ENCODE assay signal across 8 cellular contexts in genomic region chr2:160492401-160493226, GRCh38. TPM values are rescaled to one million over a fixed set of nuclear protein-coding genes. Genes with fewer than 3 reads are reported as not detected.
DNase-seq lines count a peak whose midpoint lies in the region; ATAC-seq and TF ChIP-seq lines count a peak whose summit lies in the region.

No MANE protein-coding gene starts in this region.

- H3K9me3 ChIP-seq in Panc1 (ENCODE audit: control insufficient read depth, insufficient read depth, low read depth, low read length) (no peaks in the 10 kb centered on the region), tibial artery (no peaks in the 10 kb centered on the region)

- H3K36me3 ChIP-seq in Panc1 (ENCODE audit: control insufficient read depth, insufficient read depth, low read length): no peaks in the 10 kb centered on the region; the same call in 1 of the 2 replicates
- H3K36me3 ChIP-seq in tibial artery: no peaks in the 10 kb centered on the region

- H3K4me3 ChIP-seq in Panc1 (ENCODE audit: low read depth in 2 of 2, low read length in 2 of 2) (peak overlapping the region; percentile 69 to 74), tibial artery (peak overlapping the region; percentile 82 to 99)

- BruUV-seq in Panc1 (replicated peaks; lab: Mats Ljungman, UMichigan): no TSS peak

- intact Hi-C loops in Panc1 (cut with micrococcal nuclease; ENCODE audit: unreplicated experiment) (loop anchor here (10.0 kb wide), 1 partner anchor 482 kb away; no protein-coding TSS in a partner anchor), tibial artery (cut with DNase I; ENCODE audit: low total_unique reads) (no loop called here)

- CTCF ChIA-PET in Panc1 (lab: Charles Lee): interaction anchor here (0.7 kb wide), 1 partner anchor 64 kb away, joined by 3 read pairs; no protein-coding TSS in a partner anchor

- TF ChIP-seq CTCF in Panc1 (IDR thresholded peaks at IDR 0.05) (no peak), omental fat pad (IDR thresholded peaks at IDR 0.05) (no peak), tibial artery (IDR thresholded peaks at IDR 0.05) (no peak)

- DNase-seq in AG08395 (ENCODE audit: low spot score) (peak; percentile 72), Panc1 (ENCODE audit: low read depth, low spot score) (no peak), activated gamma-delta T cell treated with Interleukin-2 at 50 U/mL for 16 hours (peak; percentile 57), foreskin melanocyte (peak; percentile 28), omental fat pad (ENCODE audit: low spot score) (no peak), tibial artery (peak; percentile 66 to 87)

- ATAC-seq in HG02588 (IDR thresholded peaks at IDR 0.05; ENCODE audit: unreplicated experiment): peak; percentile 32
- ATAC-seq in Panc1: peak; percentile 86
- ATAC-seq in omental fat pad (ENCODE audit: low FRiP score): peak; percentile 84
- ATAC-seq in HG02884 (IDR thresholded peaks at IDR 0.05; ENCODE audit: unreplicated experiment): no peak

- H3K4me1 ChIP-seq in Panc1 (ENCODE audit: control insufficient read depth, insufficient read depth, low read length) (peaks cover 12% of the 10 kb centered on the region), tibial artery (peaks cover 0 to 42% (median 8%) of the 10 kb centered on the region in 4 donors)

- H3K27me3 ChIP-seq in Panc1 (ENCODE audit: control insufficient read depth, insufficient read depth, low read length) (peaks cover 7% of the 10 kb centered on the region; the same call in 1 of the 2 replicates), tibial artery (no peaks in the 10 kb centered on the region)

- POLR2A ChIA-PET in Panc1 (lab: Charles Lee): interaction anchor here (0.7 kb wide), 1 partner anchor 139 kb away, joined by 3 read pairs; no protein-coding TSS in a partner anchor

- in situ Hi-C loops in Panc1 (cut with HindIII; ENCODE audit: low pct_unique_long_range_greater_than_20kb, low sequenced_read_pairs): no loop called here

- H3K27ac ChIP-seq in Panc1 (ENCODE audit: low read length): peak overlapping the region; percentile 77
- H3K27ac ChIP-seq in tibial artery: peak overlapping the region; percentile 97

RNA-seq across cellular contexts. Expression of gene RBMS1, which starts 1.0 kb away (rescaled TPM):
- total RNA-seq in Panc1 (2021; ENCODE audit: unreplicated experiment) (67.0 TPM), omental fat pad (100 to 1,000 TPM; 133 to 180 (median 139) TPM)
- 34.3 TPM for polyA plus RNA-seq in Panc1 (2012; ENCODE audit: insufficient read length)

Comparison
In these comparisons a context has a peak if more than half of its experiments do, and no peak if none do; other contexts are left out.
1. DNase-seq: peak in AG08395 (single experiment), activated gamma-delta T cell treated with Interleukin-2 at 50 U/mL for 16 hours (single experiment), foreskin melanocyte (single experiment) and tibial artery (2 of 2); none in Panc1 (single experiment) and omental fat pad (single experiment).